8 cellular contexts compared by ENCODE assay signal in the genomic region with DNA sequence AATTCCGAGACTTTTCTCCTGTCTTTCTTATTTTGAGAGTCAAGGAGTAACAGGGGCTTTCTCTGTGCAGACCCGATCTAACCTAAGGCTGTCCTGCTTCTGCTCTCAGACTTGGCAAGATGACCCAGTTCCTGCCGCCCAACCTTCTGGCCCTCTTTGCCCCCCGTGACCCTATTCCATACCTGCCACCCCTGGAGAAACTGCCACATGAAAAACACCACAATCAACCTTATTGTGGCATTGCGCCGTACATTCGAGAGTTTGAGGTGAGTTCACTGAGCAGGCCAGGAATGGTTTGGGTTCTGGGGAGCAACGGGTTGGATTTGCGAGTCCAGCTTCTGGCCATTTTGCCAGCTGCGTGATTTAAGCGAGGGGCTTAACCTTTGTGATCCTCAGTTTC. TPM values are rescaled to one million over a fixed set of nuclear protein-coding genes. Genes with fewer than 3 reads are reported as not detected.
DNase-seq lines count a peak whose midpoint lies in the region; TF ChIP-seq lines count a peak whose summit lies in the region.

No MANE protein-coding gene starts in this region.

- H3K27me3 ChIP-seq in GM06990 (replicated peaks; ENCODE audit: control insufficient read depth, insufficient read depth, low read length): no peaks in the 10 kb centered on the region

- H3K36me3 ChIP-seq in GM06990 (ENCODE audit: control insufficient read depth, insufficient read depth, low read length) (peaks cover 17% of the 10 kb centered on the region), SK-N-MC (ENCODE audit: insufficient read depth, low read length) (peaks cover 51% of the 10 kb centered on the region)

- DNase-seq in GM06990 (ENCODE audit: extremely low read depth, insufficient read length) (no peak), SK-N-MC (ENCODE audit: low read depth, low spot score) (no peak), fibroblast of the aortic adventitia (ENCODE audit: low read depth) (no peak), retinal pigment epithelial cell (ENCODE audit: low read depth) (no peak), H4 (ENCODE audit: low spot score) (no peak), NCI-H748 treated with DMSO at 0.1 percent for 48 hours (lab: John Stamatoyannopoulos, UW) (no peak), HPDE6-E6E7 (ENCODE audit: extremely low spot score) (no peak)
- no peak for DNase-seq in stimulated activated CD4-positive, alpha-beta T cell treated with anti-CD3 and anti-CD28 coated beads, Interleukin-12 subunit alpha, Interleukin-12 subunit beta, amount 100 ng/mL, for 4 hours

- peak overlapping the region; percentile 99 for H3K9ac ChIP-seq in SK-N-MC (ENCODE audit: insufficient read length)

- H3K9me3 ChIP-seq in SK-N-MC (ENCODE audit: low read depth, low read length): no peaks in the 10 kb centered on the region

- H3K27ac ChIP-seq in SK-N-MC: peak overlapping the region; percentile 96; the same call in 1 of the 2 replicates

- H3K4me3 ChIP-seq in GM06990 (replicated peaks; ENCODE audit: low read depth, low read length): peak overlapping the region; percentile 97
- H3K4me3 ChIP-seq in SK-N-MC: peak overlapping the region; percentile 100
- peak overlapping the region; percentile 96 for H3K4me3 ChIP-seq in fibroblast of the aortic adventitia (ENCODE audit: low read depth, low read length)
- H3K4me3 ChIP-seq in retinal pigment epithelial cell (ENCODE audit: low read length): peak overlapping the region; percentile 92

- TF ChIP-seq CTCF in GM06990 (IDR thresholded peaks at IDR 0.05; ENCODE audit: insufficient read depth, low read length, poor library complexity, severe bottlenecking) (no peak), fibroblast of the aortic adventitia (IDR thresholded peaks at IDR 0.05; ENCODE audit: insufficient read depth, low read length) (no peak), retinal pigment epithelial cell (conservative IDR thresholded peaks at IDR 0.05; ENCODE audit: low read depth, low read length) (no peak)

RNA-seq across cellular contexts. Expression of a gene that starts 1.0 kb away (rescaled TPM):
- total RNA-seq in fibroblast of the aortic adventitia (ENCODE audit: low replicate concordance): 111 and 129 TPM in 2 replicates
- total RNA-seq in H4 (2014; rRNA removed; shearing (Covaris generic)): 138 and 189 TPM in 2 replicates

RNA-seq across cellular contexts. Expression of a gene that starts 13.8 kb away (rescaled TPM):
- not detected in 2 replicates for total RNA-seq in fibroblast of the aortic adventitia (ENCODE audit: low replicate concordance)
- total RNA-seq in H4 (2014; rRNA removed; shearing (Covaris generic)): not detected in 2 replicates

RNA-seq across cellular contexts. Expression of a gene that starts 21.7 kb away (rescaled TPM):
- total RNA-seq in fibroblast of the aortic adventitia (ENCODE audit: low replicate concordance): not detected in 2 replicates
- not detected in 2 replicates for total RNA-seq in H4 (2014; rRNA removed; shearing (Covaris generic))

RNA-seq across cellular contexts. Expression of a gene that starts 27.9 kb away (rescaled TPM):
- 2.2 and 3.7 TPM in 2 replicates for total RNA-seq in fibroblast of the aortic adventitia (ENCODE audit: low replicate concordance)
- 4.1 and 15.2 TPM in 2 replicates for total RNA-seq in H4 (2014; rRNA removed; shearing (Covaris generic))

RNA-seq across cellular contexts. Expression of a gene that starts 28.7 kb away (rescaled TPM):
- total RNA-seq in fibroblast of the aortic adventitia (ENCODE audit: low replicate concordance): 0.09 TPM in 1 of 2 replicates, not detected in the other
- not detected in 2 replicates for total RNA-seq in H4 (2014; rRNA removed; shearing (Covaris generic))
